8 cellular contexts compared by ENCODE assay signal in the genomic region with DNA sequence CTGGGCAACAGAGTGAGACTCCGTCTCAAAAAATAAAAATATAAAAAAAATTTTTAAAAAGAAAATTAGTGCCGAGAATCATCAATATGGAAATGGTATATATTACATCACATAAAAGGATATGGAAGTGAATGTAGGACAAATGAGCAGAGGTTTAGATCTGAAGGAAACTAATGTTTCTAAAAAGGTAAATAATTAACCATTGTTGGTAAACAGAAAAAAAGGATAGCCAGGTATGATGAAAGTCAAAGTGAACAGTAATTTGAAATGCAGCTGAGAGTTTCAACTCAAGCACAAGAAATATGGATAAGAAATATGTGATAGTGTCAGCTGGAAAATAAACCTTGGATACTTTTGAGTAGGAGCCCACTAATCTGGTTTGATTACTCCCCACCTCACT.
"Had no signal": no experiment of that assay in that cellular context is flagged by ENCODE, and none has a peak within 500 bp of the region (broad histone marks: within the 10 kb centered on the region; RNA-seq: fewer than 3 reads in every experiment).

No MANE protein-coding gene starts in this region.

- ATAC-seq: GM12878 had no signal

- H3K4me3 ChIP-seq: GM12878 had no signal

- DNase-seq: GDM1, GF-D8 had no signal

- FAIRE-seq: G401.6, GM12891, GM12892, GM18507, GM19239 had no signal
